Comparison of ENCODE assay signal across 8 cellular contexts in genomic region chr1:206472454-206472853, GRCh38. TPM values are rescaled to one million over a fixed set of nuclear protein-coding genes. Genes with fewer than 3 reads are reported as not detected.
A peak's percentile ranks its signal among the peaks of the same experiment; 100 is the strongest.
DNase-seq lines count a peak whose midpoint lies in the region; ATAC-seq lines count a peak whose summit lies in the region.

No MANE protein-coding gene starts in this region.

- peak; percentile 73 for DNase-seq in activated effector memory CD4-positive, alpha-beta T cell treated with anti-CD3 and anti-CD28 coated beads, Interleukin-2, amount 50 U/mL, for 16 hours
- no peak for DNase-seq in activated effector memory CD4-positive, alpha-beta T cell treated with Interleukin-2 at 50 U/mL for 16 hours
- DNase-seq in SW480 (ENCODE audit: low spot score) (peak; percentile 29), left cardiac atrium (peak; percentile 62)

- H3K9me3 Mint-ChIP-seq in stimulated activated naive CD8-positive, alpha-beta T cell treated with anti-CD3 and anti-CD28 coated beads, Interleukin-15, Interleukin-2, amounts not matched to agents 100 ng/mL and 50 ng/mL, for 24 hours, result no peaks in the 10 kb centered on the region

- peaks cover 81% of the 10 kb centered on the region for H3K4me1 Mint-ChIP-seq in stimulated activated naive CD8-positive, alpha-beta T cell treated with anti-CD3 and anti-CD28 coated beads, Interleukin-15, Interleukin-2, amounts not matched to agents 100 ng/mL and 50 ng/mL, for 24 hours (ENCODE audit: low read depth)

- peak; percentile 27 to 31 for ATAC-seq in left cardiac atrium
- no peak for ATAC-seq in HG03432 (IDR thresholded peaks at IDR 0.05; ENCODE audit: unreplicated experiment)
- no peak for ATAC-seq in HG03097 (IDR thresholded peaks at IDR 0.05; ENCODE audit: low FRiP score, unreplicated experiment)
- ATAC-seq in GM19328 (IDR thresholded peaks at IDR 0.05; ENCODE audit: unreplicated experiment), result no peak

- H3K4me3 Mint-ChIP-seq in stimulated activated naive CD8-positive, alpha-beta T cell treated with anti-CD3 and anti-CD28 coated beads, Interleukin-15, Interleukin-2, amounts not matched to agents 100 ng/mL and 50 ng/mL, for 24 hours, result peak overlapping the region; percentile 88

- H3K27ac Mint-ChIP-seq in stimulated activated naive CD8-positive, alpha-beta T cell treated with anti-CD3 and anti-CD28 coated beads, Interleukin-15, Interleukin-2, amounts not matched to agents 100 ng/mL and 50 ng/mL, for 24 hours, result peak overlapping the region; percentile 95

- H3K36me3 Mint-ChIP-seq in stimulated activated naive CD8-positive, alpha-beta T cell treated with anti-CD3 and anti-CD28 coated beads, Interleukin-15, Interleukin-2, amounts not matched to agents 100 ng/mL and 50 ng/mL, for 24 hours (ENCODE audit: low read depth), result peaks cover 40% of the 10 kb centered on the region

- intact Hi-C loops in left cardiac atrium (cut with DNase I), result no loop called here

- no peaks in the 10 kb centered on the region for H3K27me3 Mint-ChIP-seq in stimulated activated naive CD8-positive, alpha-beta T cell treated with anti-CD3 and anti-CD28 coated beads, Interleukin-15, Interleukin-2, amounts not matched to agents 100 ng/mL and 50 ng/mL, for 24 hours

RNA-seq across cellular contexts. Expression of gene IKBKE, which starts 2.2 kb away (rescaled TPM):
- total RNA-seq in left cardiac atrium, result 1 to 10 TPM in 1 of 2 donors, under 1 TPM in 1; 0.94 to 1.7 TPM

RNA-seq across cellular contexts. Expression of gene RASSF5, which starts 34.9 kb away (rescaled TPM):
- 10 to 100 TPM in 1 of 2 donors, 1 to 10 TPM in 1; 7.8 to 10.0 TPM for total RNA-seq in left cardiac atrium

Comparison
In these comparisons a context has a peak if more than half of its experiments do, and no peak if none do; other contexts are left out.
1. ATAC-seq: peak in left cardiac atrium (2 of 2); none in HG03432 (single experiment), HG03097 (single experiment) and GM19328 (single experiment).